8 cellular contexts compared by ENCODE assay signal in genomic region chr17:1179635-1180433, GRCh38. TPM values are rescaled to one million over a fixed set of nuclear protein-coding genes. Genes with fewer than 3 reads are reported as not detected.
DNase-seq lines count a peak whose midpoint lies in the region; ATAC-seq and TF ChIP-seq lines count a peak whose summit lies in the region.

TSS of gene ABR (minus strand) at chr17:1179981. CDS start at chr17:1179727, 254 bp downstream.

- H3K27me3 Mint-ChIP-seq in activated naive CD4-positive, alpha-beta T cell treated with anti-CD3 and anti-CD28 coated beads, Interleukin-2, amount 50 U/mL, for 24 hours, result no peaks in the 10 kb centered on the region

- TF ChIP-seq CTCF in GM06990 (IDR thresholded peaks at IDR 0.05; ENCODE audit: insufficient read depth, low read length, poor library complexity, severe bottlenecking) (peak; percentile 2), cardiac muscle cell (IDR thresholded peaks at IDR 0.05; ENCODE audit: low read depth, low read length) (no peak)

- no peaks in the 10 kb centered on the region for H3K36me3 ChIP-seq in GM06990 (ENCODE audit: control insufficient read depth, insufficient read depth, low read length)
- H3K36me3 ChIP-seq in cardiac muscle cell, result no peaks in the 10 kb centered on the region

- H3K27me3 ChIP-seq in GM06990 (replicated peaks; ENCODE audit: control insufficient read depth, insufficient read depth, low read length) (no peaks in the 10 kb centered on the region), cardiac muscle cell (peaks cover 16% of the 10 kb centered on the region)

- ATAC-seq in HG02623 (IDR thresholded peaks at IDR 0.05; ENCODE audit: unreplicated experiment), result no peak
- no peak for ATAC-seq in GM21717 (IDR thresholded peaks at IDR 0.05; ENCODE audit: unreplicated experiment)
- no peak for ATAC-seq in HG02870 (IDR thresholded peaks at IDR 0.05; ENCODE audit: unreplicated experiment)

- H3K9me3 Mint-ChIP-seq in activated naive CD4-positive, alpha-beta T cell treated with anti-CD3 and anti-CD28 coated beads, Interleukin-2, amount 50 U/mL, for 24 hours, result no peaks in the 10 kb centered on the region

- H3K9me3 ChIP-seq in cardiac muscle cell (ENCODE audit: low read depth), result no peaks in the 10 kb centered on the region

- H3K4me3 ChIP-seq in GM06990 (replicated peaks; ENCODE audit: low read depth, low read length), result peak within 1 kb of the TSS; percentile 76
- H3K4me3 ChIP-seq in cardiac muscle cell, result peak within 1 kb of the TSS; percentile 88

- H3K27ac ChIP-seq in cardiac muscle cell, result no peak within 1 kb of the TSS

- DNase-seq in GM06990 (ENCODE audit: extremely low read depth, insufficient read length) (peak; percentile 60), RPMI7951 (ENCODE audit: low read depth) (no peak), cardiac muscle cell (ENCODE audit: low read depth in 1 of 2, low spot score in 1 of 2) (peak; percentile 47 to 79), posterior vena cava (ENCODE audit: low spot score) (peak; percentile 85)

- no peak within 1 kb of the TSS for H3K27ac Mint-ChIP-seq in activated naive CD4-positive, alpha-beta T cell treated with anti-CD3 and anti-CD28 coated beads, Interleukin-2, amount 50 U/mL, for 24 hours

- H3K4me3 Mint-ChIP-seq in activated naive CD4-positive, alpha-beta T cell treated with anti-CD3 and anti-CD28 coated beads, Interleukin-2, amount 50 U/mL, for 24 hours, result peak within 1 kb of the TSS; percentile 73

- peaks cover 13% of the 10 kb centered on the region for H3K4me1 ChIP-seq in cardiac muscle cell (ENCODE audit: low read depth)

- no peaks in the 10 kb centered on the region for H3K4me1 Mint-ChIP-seq in activated naive CD4-positive, alpha-beta T cell treated with anti-CD3 and anti-CD28 coated beads, Interleukin-2, amount 50 U/mL, for 24 hours

- no peaks in the 10 kb centered on the region for H3K36me3 Mint-ChIP-seq in activated naive CD4-positive, alpha-beta T cell treated with anti-CD3 and anti-CD28 coated beads, Interleukin-2, amount 50 U/mL, for 24 hours

- intact Hi-C loops in posterior vena cava (cut with DNase I), result no loop called here

RNA-seq across cellular contexts. Expression of gene ABR, which starts in this region (rescaled TPM):
- total RNA-seq in RPMI7951 (2014; rRNA removed; shearing (Covaris generic)), result 42.2 and 45.9 TPM in 2 replicates
- total RNA-seq in cardiac muscle cell (55.4 and 67.5 TPM in 2 replicates), posterior vena cava (100 to 1,000 TPM in 1 of 2 donors, 10 to 100 TPM in 1; 99.1 to 146 TPM)
- 23.5 and 36.1 TPM in 2 replicates for polyA plus RNA-seq in cardiac muscle cell
